Comparison of ENCODE assay signal across 22 cellular contexts in the genomic region with DNA sequence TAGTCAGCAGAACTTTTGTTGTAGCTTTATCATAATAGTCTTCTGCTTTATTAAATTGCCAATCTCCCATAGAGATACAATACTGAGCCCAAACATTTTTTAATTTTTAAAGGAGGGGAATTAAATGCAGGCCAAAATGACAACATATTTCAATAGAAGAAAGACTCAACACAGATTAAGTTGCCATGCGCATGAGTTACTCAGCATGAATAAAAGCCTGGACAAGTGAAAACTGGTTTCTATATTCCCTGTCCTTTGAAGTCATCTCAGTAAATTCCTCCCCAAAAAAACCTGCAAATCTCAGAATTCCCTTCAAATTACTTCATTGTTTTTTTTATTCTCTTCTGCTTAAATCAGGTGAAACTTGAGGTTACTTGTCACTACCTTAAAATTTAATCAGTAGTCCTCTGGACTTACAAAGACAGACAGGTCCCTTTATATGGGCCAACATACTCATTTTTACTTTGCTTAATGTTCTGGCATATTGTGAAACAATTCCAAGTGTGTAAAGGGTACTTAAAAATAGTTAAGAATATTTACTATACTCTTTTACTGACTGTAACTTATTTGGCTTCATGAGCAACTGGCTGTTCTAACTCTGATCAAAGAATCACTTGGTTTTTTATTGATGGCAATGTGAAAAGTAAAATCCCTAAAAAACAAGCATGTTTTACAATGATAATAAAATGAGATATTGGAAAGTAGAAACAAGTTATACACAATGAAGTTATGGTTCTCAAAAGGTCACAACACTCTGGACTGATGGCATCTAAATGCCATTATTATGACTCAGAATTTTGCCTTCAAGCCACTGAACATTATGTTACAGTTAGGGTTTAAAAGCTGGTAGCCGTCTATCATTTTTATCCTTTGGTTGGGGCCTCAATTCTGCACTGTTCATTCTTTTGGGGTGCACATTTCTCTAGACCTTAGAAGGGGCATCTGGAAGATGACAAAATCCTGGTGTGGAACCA. TPM values are rescaled to one million over a fixed set of nuclear protein-coding genes. Genes with fewer than 3 reads are reported as not detected.
A peak's percentile ranks its signal among the peaks of the same experiment; 100 is the strongest.
DNase-seq lines count a peak whose midpoint lies in the region; ATAC-seq and TF ChIP-seq lines count a peak whose summit lies in the region.
"Had no signal": no experiment of that assay in that cellular context is flagged by ENCODE, and none has a peak within 500 bp of the region (broad histone marks: within the 10 kb centered on the region; RNA-seq: fewer than 3 reads in every experiment).

No MANE protein-coding gene starts in this region.

- H3K36me3 ChIP-seq in RWPE2 (ENCODE audit: low read depth): no peaks in the 10 kb centered on the region
- H3K36me3 ChIP-seq in osteoblast (ENCODE audit: insufficient read depth, low read length): no peaks in the 10 kb centered on the region
- no peaks in the 10 kb centered on the region for H3K36me3 ChIP-seq in esophagus squamous epithelium
- no peaks in the 10 kb centered on the region for H3K36me3 ChIP-seq in MG63
- H3K36me3 ChIP-seq: stomach had no signal

- ATAC-seq in RWPE2 (ENCODE audit: low read depth): peak; percentile 59; the same call in 1 of the 3 replicates
- ATAC-seq: activated CD4-positive, alpha-beta T cell treated with anti-CD3 and anti-CD28 coated beads for 36 hours; activated T-cell treated with anti-CD3 and anti-CD28 coated beads, Interleukin-2, amount 50 U/mL, for 72 hours had no signal

- H3K27me3 ChIP-seq in RWPE2 (ENCODE audit: insufficient read depth, poor library complexity, severe bottlenecking) (no peaks in the 10 kb centered on the region), osteoblast (ENCODE audit: insufficient read depth, low read length) (no peaks in the 10 kb centered on the region), esophagus squamous epithelium (no peaks in the 10 kb centered on the region), MG63 (no peaks in the 10 kb centered on the region)
- H3K27me3 ChIP-seq: stomach had no signal

- peak overlapping the region; percentile 18 for H2AFZ ChIP-seq in osteoblast (ENCODE audit: low read length)

- H3K79me2 ChIP-seq in osteoblast (ENCODE audit: insufficient read depth, low read length): no peaks in the 10 kb centered on the region

- TF ChIP-seq CTCF in RWPE2 (IDR thresholded peaks at IDR 0.05; ENCODE audit: poor library complexity, severe bottlenecking) (no peak), osteoblast (IDR thresholded peaks at IDR 0.05; ENCODE audit: extremely low read depth, low read depth, low read length) (no peak), esophagus squamous epithelium (IDR thresholded peaks at IDR 0.05) (no peak)

- no peak overlapping the region for H3K27ac ChIP-seq in RWPE2 (ENCODE audit: poor library complexity, severe bottlenecking)
- H3K27ac ChIP-seq in epithelial cell of prostate: peak overlapping the region; percentile 50
- H3K27ac ChIP-seq in osteoblast (ENCODE audit: low read depth, low read length): no peak overlapping the region
- peak overlapping the region in 1 of 4 donors; percentile 28 for H3K27ac ChIP-seq in esophagus squamous epithelium
- H3K27ac ChIP-seq: stomach had no signal

- H3K9me3 ChIP-seq in RWPE2 (ENCODE audit: severe bottlenecking) (no peaks in the 10 kb centered on the region), osteoblast (ENCODE audit: low read depth, low read length) (no peaks in the 10 kb centered on the region), esophagus squamous epithelium (peaks cover 0 to 6% (median 0%) of the 10 kb centered on the region in 3 donors), MG63 (no peaks in the 10 kb centered on the region)

- 36 to 54% methylated on average over 2 of the region's 2 CpGs for WGBS in esophagus squamous epithelium, 2 donors

- H3K4me1 ChIP-seq in RWPE2 (ENCODE audit: insufficient read depth, poor library complexity, severe bottlenecking): peaks cover 12% of the 10 kb centered on the region
- H3K4me1 ChIP-seq in osteoblast (ENCODE audit: insufficient read depth, low read length): peaks cover 4% of the 10 kb centered on the region
- H3K4me1 ChIP-seq in esophagus squamous epithelium: peaks cover 0 to 28% (median 3%) of the 10 kb centered on the region in 3 donors
- H3K4me1 ChIP-seq: stomach had no signal

- intact Hi-C loops in esophagus squamous epithelium (cut with DNase I): no loop called here

- H3K4me2 ChIP-seq in osteoblast (ENCODE audit: insufficient read depth, low read length): no peak overlapping the region

- DNase-seq in ELR (ENCODE audit: low read depth): peak; percentile 53
- no peak for DNase-seq in RWPE2 (ENCODE audit: low spot score)
- no peak for DNase-seq in epithelial cell of prostate (ENCODE audit: low read depth, low spot score)
- DNase-seq in osteoblast (ENCODE audit: insufficient read length, low spot score, missing footprints): no peak
- no peak for DNase-seq in esophagus squamous epithelium (lab: John Stamatoyannopoulos, UW)
- no peak for DNase-seq in MG63
- no peak for DNase-seq in hepatic stellate cell (ENCODE audit: low spot score)
- DNase-seq in NCI-H146 (lab: John Stamatoyannopoulos, UW): no peak
- DNase-seq: activated CD4-positive, alpha-beta T cell treated with anti-CD3 and anti-CD28 coated beads for 36 hours; activated T-cell treated with anti-CD3 and anti-CD28 coated beads, Interleukin-2, amount 50 U/mL, for 72 hours; CD8-positive, alpha-beta memory T cell; DMS79 treated with DMSO at 0.1 percent for 48 hours; H9; NCI-H1092; NCI-H2081; NCI-H524 treated with DMSO at 0.1 percent for 48 hours; Right ventricle myocardium superior; stimulated activated CD4-positive, alpha-beta T cell treated with anti-CD3 and anti-CD28 coated beads, Interleukin-4, amount 100 ng/mL, for 4 hours; stomach had no signal

- TF ChIP-seq POLR2A in esophagus squamous epithelium (IDR thresholded peaks at IDR 0.05): no peak

- H4K20me1 ChIP-seq in osteoblast (ENCODE audit: insufficient read depth, low read length): no peaks in the 10 kb centered on the region

- no peak overlapping the region for H3K4me3 ChIP-seq in RWPE2 (ENCODE audit: severe bottlenecking)
- no peak overlapping the region for H3K4me3 ChIP-seq in osteoblast (ENCODE audit: insufficient read depth, low read length)
- no peak overlapping the region for H3K4me3 ChIP-seq in esophagus squamous epithelium
- H3K4me3 ChIP-seq in MG63: no peak overlapping the region
- H3K4me3 ChIP-seq: stomach had no signal

RNA-seq across cellular contexts. Expression of gene COL21A1, which starts 49.9 kb away (rescaled TPM):
- total RNA-seq in osteoblast: 8.0 and 19.2 TPM in 2 replicates
- total RNA-seq in esophagus squamous epithelium: 1 to 10 TPM; 1.3 to 2.1 (median 1.6) TPM
- total RNA-seq in MG63 (2014; rRNA removed; shearing (Covaris generic); ENCODE audit: low replicate concordance): not detected in 2 replicates
- total RNA-seq: activated CD4-positive, alpha-beta T cell treated with anti-CD3 and anti-CD28 coated beads for 36 hours; activated CD8-positive, alpha-beta memory T cell treated with anti-CD3 and anti-CD28 coated beads for 36 hours; activated T-cell treated with anti-CD3 and anti-CD28 coated beads, Interleukin-2, amount 50 U/mL, for 72 hours; CD8-positive, alpha-beta memory T cell; neural crest cell; T-helper 1 cell treated with Interleukin-12 subunit alpha and Interleukin-12 subunit beta and Interleukin-4 antibody, amounts not matched to agents 30 ng/mL and 1 ng/mL, for 36 hours had no signal
